ENCODE assay signal across 1 cellular context in genomic region chr1:18413906-18414305, GRCh38.
A peak's percentile ranks its signal among the peaks of the same experiment; 100 is the strongest.
TF ChIP-seq lines count a peak whose summit lies in the region.

No MANE protein-coding gene starts in this region.

TF ChIP-seq in HEK293, 187 proteins besides CTCF, POLR2A, EP300 and RAD21 (continued from another document):
- no peak for TF ChIP-seq BCL6B (tag by site-specific recombination; IDR thresholded peaks at IDR 0.05)
- TF ChIP-seq ZNF366 (tag by site-specific recombination; conservative IDR thresholded peaks at IDR 0.05), result peak; percentile 44; the same call in 1 of the 2 replicates
- TF ChIP-seq ZSCAN18 (tag by site-specific recombination; IDR thresholded peaks at IDR 0.05), result no peak
- 0 out of 2 replicates have a peak, but pooled peaks have one; percentile 45 for TF ChIP-seq ZNF600 (tag by site-specific recombination; IDR thresholded peaks at IDR 0.05)
- TF ChIP-seq ZBTB6 (tag by site-specific recombination; IDR thresholded peaks at IDR 0.05), result no peak
- TF ChIP-seq ZNF280D (tag by site-specific recombination; IDR thresholded peaks at IDR 0.05), result no peak
- no peak for TF ChIP-seq ZBTB49 (tag by site-specific recombination; IDR thresholded peaks at IDR 0.05; ENCODE audit: low read depth)
- TF ChIP-seq SCRT1 (tag by site-specific recombination; IDR thresholded peaks at IDR 0.05; ENCODE audit: borderline replicate concordance), result no peak
- no peak for TF ChIP-seq ZNF830 (tag by site-specific recombination; IDR thresholded peaks at IDR 0.05; ENCODE audit: low read depth)
- TF ChIP-seq ZNF768 (tag by site-specific recombination; IDR thresholded peaks at IDR 0.05), result no peak
- no peak for TF ChIP-seq TCF7L2 (IDR thresholded peaks at IDR 0.05; ENCODE audit: borderline replicate concordance, low read depth, low read length)
- no peak for TF ChIP-seq ZNF624 (tag by site-specific recombination; IDR thresholded peaks at IDR 0.05)
- TF ChIP-seq GFI1B (tag by site-specific recombination; IDR thresholded peaks at IDR 0.05), result no peak
- no peak for TF ChIP-seq BCL11B (tag by site-specific recombination; IDR thresholded peaks at IDR 0.05; ENCODE audit: low read depth)
- no peak for TF ChIP-seq ZNF48 (tag by site-specific recombination; IDR thresholded peaks at IDR 0.05)
- TF ChIP-seq SP3 (tag by site-specific recombination; IDR thresholded peaks at IDR 0.05), result 0 out of 2 replicates have a peak, but pooled peaks have one; percentile 30
- TF ChIP-seq ZNF133 (tag by site-specific recombination; IDR thresholded peaks at IDR 0.05), result no peak
- TF ChIP-seq GLIS2 (tag by site-specific recombination; IDR thresholded peaks at IDR 0.05), result peak; percentile 58
- TF ChIP-seq ZNF510 (tag by site-specific recombination; IDR thresholded peaks at IDR 0.05; ENCODE audit: insufficient replicate concordance), result no peak
- no peak for TF ChIP-seq ZNF629 (tag by site-specific recombination; IDR thresholded peaks at IDR 0.05)
- TF ChIP-seq ZNF670 (tag by site-specific recombination; IDR thresholded peaks at IDR 0.05; ENCODE audit: low read depth), result no peak
- TF ChIP-seq ZNF514 (tag by site-specific recombination; IDR thresholded peaks at IDR 0.05), result no peak
- 0 out of 2 replicates have a peak, but pooled peaks have one; percentile 30 for TF ChIP-seq ZNF335 (tag by site-specific recombination; conservative IDR thresholded peaks at IDR 0.05)
- TF ChIP-seq ZNF707 (tag by site-specific recombination; IDR thresholded peaks at IDR 0.05), result no peak
- peak; percentile 53; the same call in 1 of the 2 replicates for TF ChIP-seq KLF17 (tag by site-specific recombination; IDR thresholded peaks at IDR 0.05)
- no peak for TF ChIP-seq ZNF19 (tag by site-specific recombination; IDR thresholded peaks at IDR 0.05; ENCODE audit: low read depth)
- no peak for TF ChIP-seq SALL2 (tag by site-specific recombination; IDR thresholded peaks at IDR 0.05; ENCODE audit: borderline replicate concordance)
TF ChIP-seq in HEK293: peak in this region for 7.
